ENCODE assay signal across 11 cellular contexts in the genomic region with DNA sequence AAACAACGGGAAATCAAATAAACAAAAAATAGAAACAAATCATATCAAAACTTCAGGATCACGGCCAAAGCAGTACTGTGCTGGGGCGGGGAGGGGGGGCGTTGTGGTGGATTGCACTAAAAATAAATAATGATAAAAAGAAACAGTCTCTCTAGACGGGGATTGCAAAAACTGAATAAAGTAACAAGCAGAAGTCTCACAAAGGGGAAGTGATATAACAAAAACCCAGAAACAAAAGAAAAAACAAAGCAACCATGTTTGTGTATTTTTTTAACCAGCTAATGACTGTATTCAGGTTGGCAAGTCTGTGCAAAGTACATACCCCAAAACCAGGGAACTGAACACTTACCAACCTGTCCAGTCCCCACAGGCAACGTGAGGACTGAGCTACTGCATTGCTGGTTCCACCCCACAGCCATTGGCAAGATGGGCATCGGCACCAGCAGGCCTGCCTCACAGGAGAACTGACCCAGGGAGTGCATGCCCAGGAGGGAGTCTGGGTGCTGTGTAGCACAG. TPM values are rescaled to one million over a fixed set of nuclear protein-coding genes. Genes with fewer than 3 reads are reported as not detected.
A peak's percentile ranks its signal among the peaks of the same experiment; 100 is the strongest.
DNase-seq lines count a peak whose midpoint lies in the region; ATAC-seq and TF ChIP-seq lines count a peak whose summit lies in the region.
"Had no signal": no experiment of that assay in that cellular context is flagged by ENCODE, and none has a peak within 500 bp of the region (broad histone marks: within the 10 kb centered on the region; RNA-seq: fewer than 3 reads in every experiment).

No MANE protein-coding gene starts in this region.

- H3K4me1 Mint-ChIP-seq in activated CD8-positive, alpha-beta T cell treated with anti-CD3 and anti-CD28 coated beads for 36 hours (ENCODE audit: low read depth), result peaks cover 82% of the 10 kb centered on the region
- H3K4me1 Mint-ChIP-seq in immature natural killer cell, result peaks cover 85 to 89% of the 10 kb centered on the region in 2 donors

- H3K9me3 ChIP-seq in stomach, result no peaks in the 10 kb centered on the region
- no peaks in the 10 kb centered on the region for H3K9me3 ChIP-seq in testis

- H3K27me3 ChIP-seq in stomach (no peaks in the 10 kb centered on the region), testis (no peaks in the 10 kb centered on the region)

- H3K36me3 Mint-ChIP-seq in activated CD8-positive, alpha-beta T cell treated with anti-CD3 and anti-CD28 coated beads for 36 hours (ENCODE audit: low read depth), result no peaks in the 10 kb centered on the region
- H3K36me3 Mint-ChIP-seq in immature natural killer cell, result no peaks in the 10 kb centered on the region

- POLR2A ChIA-PET in activated CD8-positive, alpha-beta T cell treated with anti-CD3 and anti-CD28 coated beads for 36 hours (lab: Charles Lee), result no interaction called here

- 20 to 33% (median 28%) methylated on average over 7 of the region's 7 CpGs for WGBS in stomach, 5 donors
- WGBS in testis, 2 donors, result 27 to 28% methylated on average over 7 of the region's 7 CpGs

- CTCF ChIA-PET in activated CD8-positive, alpha-beta T cell treated with anti-CD3 and anti-CD28 coated beads for 36 hours (lab: Charles Lee), result interaction anchor here (0.6 to 3.0 kb wide), 3 partner anchors 23 to 51 kb away, joined by 3 to 9 read pairs (median 4); no protein-coding TSS in a partner anchor

- peak overlapping the region; percentile 75 for H3K27ac Mint-ChIP-seq in activated CD8-positive, alpha-beta T cell treated with anti-CD3 and anti-CD28 coated beads for 36 hours
- H3K27ac Mint-ChIP-seq in immature natural killer cell, result peak overlapping the region; percentile 30 to 82 (median 56)

- H3K4me1 ChIP-seq in stomach (peaks cover 31 to 71% (median 57%) of the 10 kb centered on the region in 4 donors), testis (peaks cover 38% of the 10 kb centered on the region)

- no peaks in the 10 kb centered on the region for H3K36me3 ChIP-seq in stomach
- H3K36me3 ChIP-seq in testis (ENCODE audit: low read depth, missing control alignments), result no peaks in the 10 kb centered on the region

- no peak for TF ChIP-seq EP300 in stomach (IDR thresholded peaks at IDR 0.05)

- DNase-seq in activated CD8-positive, alpha-beta T cell treated with anti-CD3 and anti-CD28 coated beads for 36 hours, result no peak
- DNase-seq in immature natural killer cell (no peak), stomach (no peak), testis (no peak), RKO (ENCODE audit: low spot score) (no peak)
- DNase-seq in stimulated activated CD4-positive, alpha-beta T cell treated with anti-CD3 and anti-CD28 coated beads, Interleukin-12 subunit alpha, Interleukin-12 subunit beta, amount 100 ng/mL, for 4 hours, result no peak
- DNase-seq: activated gamma-delta T cell treated with Interleukin-2 at 50 U/mL for 16 hours, GDM1 had no signal

- ATAC-seq in HG03342 (IDR thresholded peaks at IDR 0.05; ENCODE audit: unreplicated experiment) (peak; percentile 57), GM21737 (IDR thresholded peaks at IDR 0.05; ENCODE audit: unreplicated experiment) (no peak)
- no peak for ATAC-seq in activated CD8-positive, alpha-beta T cell treated with anti-CD3 and anti-CD28 coated beads for 36 hours

- H3K4me3 ChIP-seq in stomach (no peak overlapping the region), testis (no peak overlapping the region)

- no peak overlapping the region for H3K4me3 Mint-ChIP-seq in activated CD8-positive, alpha-beta T cell treated with anti-CD3 and anti-CD28 coated beads for 36 hours
- H3K4me3 Mint-ChIP-seq in immature natural killer cell, result peak overlapping the region in 4 of 5 donors; percentile 2 to 57 (median 39)

- TF ChIP-seq POLR2A in stomach (IDR thresholded peaks at IDR 0.05), result no peak
- TF ChIP-seq POLR2A in testis (IDR thresholded peaks at IDR 0.05), result no peak

- TF ChIP-seq CTCF in activated CD8-positive, alpha-beta T cell treated with anti-CD3 and anti-CD28 coated beads for 36 hours (IDR thresholded peaks at IDR 0.05), result no peak
- no peak for TF ChIP-seq CTCF in stomach (IDR thresholded peaks at IDR 0.05)
- TF ChIP-seq CTCF in testis (IDR thresholded peaks at IDR 0.05), result no peak

- no peaks in the 10 kb centered on the region for H3K9me3 Mint-ChIP-seq in activated CD8-positive, alpha-beta T cell treated with anti-CD3 and anti-CD28 coated beads for 36 hours
- no peaks in the 10 kb centered on the region for H3K9me3 Mint-ChIP-seq in immature natural killer cell

- H3K27ac ChIP-seq in stomach, result peak overlapping the region in 4 of 5 donors; percentile 16 to 70 (median 60)
- peak overlapping the region in 1 of 2 donors; percentile 69 for H3K27ac ChIP-seq in testis
- H3K27ac ChIP-seq: KMS-11 had no signal

- intact Hi-C loops in activated CD8-positive, alpha-beta T cell treated with anti-CD3 and anti-CD28 coated beads for 36 hours (cut with micrococcal nuclease), result no loop called here
- intact Hi-C loops in stomach (cut with DNase I; ENCODE audit: low total_unique reads) (no loop called here), testis (cut with DNase I; ENCODE audit: low total_unique reads) (no loop called here)

- H3K27me3 Mint-ChIP-seq in activated CD8-positive, alpha-beta T cell treated with anti-CD3 and anti-CD28 coated beads for 36 hours, result no peaks in the 10 kb centered on the region
- peaks cover 0 to 1% (median 0%) of the 10 kb centered on the region in 3 donors for H3K27me3 Mint-ChIP-seq in immature natural killer cell (ENCODE audit: low read depth in 3 of 3)

RNA-seq across cellular contexts. Expression of a gene that starts 24.1 kb away (rescaled TPM):
- total RNA-seq in activated CD8-positive, alpha-beta T cell treated with anti-CD3 and anti-CD28 coated beads for 36 hours, result 10 to 100 TPM; 14.2 to 16.8 TPM
- polyA plus RNA-seq in immature natural killer cell (10 to 100 TPM in 1 of 3 donors, 1 to 10 TPM in 2; 5.8 to 26.8 (median 8.0) TPM), stomach (10 to 100 TPM in 1 of 3 donors, 1 to 10 TPM in 2; 5.9 to 15.8 (median 6.3) TPM), testis (ENCODE audit: insufficient read depth, low read depth, low replicate concordance) (24.0 TPM)
- total RNA-seq in stomach (10 to 100 TPM in 4 of 5 donors, 1 to 10 TPM in 1; 6.4 to 32.6 (median 20.4) TPM), testis (10 to 100 TPM; 48.0 to 55.7 TPM)
